In the genomic region with DNA sequence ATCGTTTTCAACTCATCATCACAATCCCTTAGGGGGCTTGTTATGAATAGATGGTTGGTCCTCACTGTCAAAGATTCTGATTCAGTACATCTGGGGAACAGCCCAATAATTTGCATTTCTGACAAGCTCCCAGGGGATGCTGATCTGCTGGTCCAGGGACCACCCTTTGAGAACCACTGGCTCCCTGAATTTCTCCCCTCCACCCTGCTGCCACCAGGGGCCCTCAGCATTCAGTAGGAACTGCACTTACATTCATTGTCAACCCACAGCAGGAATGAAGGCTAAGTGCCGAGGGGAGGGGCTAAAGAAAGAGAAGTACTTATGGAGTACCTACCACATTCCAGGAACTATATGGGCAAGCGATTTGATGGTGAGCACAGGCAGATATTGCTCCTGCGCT, we compare ENCODE assay signal across 13 cellular contexts.
DNase-seq lines count a peak whose midpoint lies in the region; ATAC-seq and TF ChIP-seq lines count a peak whose summit lies in the region.
"Had no signal": no experiment of that assay in that cellular context is flagged by ENCODE, and none has a peak within 500 bp of the region (broad histone marks: within the 10 kb centered on the region; RNA-seq: fewer than 3 reads in every experiment).

No MANE protein-coding gene starts in this region.

- H3K27me3 Mint-ChIP-seq in activated T-helper 1 cell treated with anti-CD3 and anti-CD28 coated beads, Interleukin-12 subunit alpha, Interleukin-12 subunit beta, Interleukin-2, Interleukin-4 antibody, amounts not matched to agents 30 ng/mL and 10 ng/mL and 1 ng/mL, durations not matched to agents 14 hours and 24 hours and 36 hours (ENCODE audit: insufficient read depth) = peaks cover 6% of the 10 kb centered on the region

- no peaks in the 10 kb centered on the region for H3K4me1 Mint-ChIP-seq in activated T-helper 1 cell treated with anti-CD3 and anti-CD28 coated beads, Interleukin-12 subunit alpha, Interleukin-12 subunit beta, Interleukin-2, Interleukin-4 antibody, amounts not matched to agents 30 ng/mL and 10 ng/mL and 1 ng/mL, durations not matched to agents 14 hours and 24 hours and 36 hours (ENCODE audit: low read depth)

- H3K9me3 Mint-ChIP-seq in activated T-helper 1 cell treated with anti-CD3 and anti-CD28 coated beads, Interleukin-12 subunit alpha, Interleukin-12 subunit beta, Interleukin-2, Interleukin-4 antibody, amounts not matched to agents 30 ng/mL and 10 ng/mL and 1 ng/mL, durations not matched to agents 14 hours and 24 hours and 36 hours = no peaks in the 10 kb centered on the region
- H3K9me3 Mint-ChIP-seq: activated naive CD4-positive, alpha-beta T cell treated with anti-CD3 and anti-CD28 coated beads for 36 hours had no signal

- H3K27me3 ChIP-seq in cardiac muscle cell = no peaks in the 10 kb centered on the region
- no peaks in the 10 kb centered on the region for H3K27me3 ChIP-seq in heart left ventricle
- H3K27me3 ChIP-seq in upper lobe of right lung = no peaks in the 10 kb centered on the region
- H3K27me3 ChIP-seq: BLaER1 treated with 17β-estradiol and CSF1 and Interleukin-3, amounts not matched to agents 10 nM and 100 nM had no signal

- TF ChIP-seq CTCF in cardiac muscle cell (IDR thresholded peaks at IDR 0.05; ENCODE audit: low read depth, low read length) (peak; percentile 11), heart left ventricle (IDR thresholded peaks at IDR 0.05) (no peak), NB4 (IDR thresholded peaks at IDR 0.05; ENCODE audit: low read depth, low read length) (peak; percentile 26), choroid plexus epithelial cell (conservative IDR thresholded peaks at IDR 0.05; ENCODE audit: low read depth, low read length) (peak; percentile 43), upper lobe of right lung (IDR thresholded peaks at IDR 0.05) (no peak)

- H3K27ac Mint-ChIP-seq in activated T-helper 1 cell treated with anti-CD3 and anti-CD28 coated beads, Interleukin-12 subunit alpha, Interleukin-12 subunit beta, Interleukin-2, Interleukin-4 antibody, amounts not matched to agents 30 ng/mL and 10 ng/mL and 1 ng/mL, durations not matched to agents 14 hours and 24 hours and 36 hours = no peak overlapping the region
- H3K27ac Mint-ChIP-seq: activated CD8-positive, alpha-beta T cell treated with anti-CD3 and anti-CD28 coated beads, Interleukin-2, amount 10 ng/mL, durations not matched to agents 7 days and 5 days; activated naive CD4-positive, alpha-beta T cell treated with anti-CD3 and anti-CD28 coated beads for 36 hours had no signal

- WGBS in heart left ventricle, 4 donors = 76 to 87% (median 82%) methylated on average over 4 of the region's 4 CpGs

- DNase-seq in cardiac muscle cell (ENCODE audit: low read depth in 1 of 2, low spot score in 1 of 2) (peak in 1 of 2 donors; percentile 6), heart left ventricle (no peak), NB4 (ENCODE audit: low read depth) (peak; percentile 52), choroid plexus epithelial cell (ENCODE audit: low read depth) (peak; percentile 26), upper lobe of right lung (no peak), NCI-H748 treated with DMSO at 0.1 percent for 48 hours (lab: John Stamatoyannopoulos, UW) (no peak)
- DNase-seq in activated T-helper 1 cell treated with anti-CD3 and anti-CD28 coated beads, Interleukin-12 subunit alpha, Interleukin-12 subunit beta, Interleukin-2, Interleukin-4 antibody, amounts not matched to agents 30 ng/mL and 10 ng/mL and 1 ng/mL, durations not matched to agents 14 hours and 24 hours and 36 hours (ENCODE audit: low spot score) = no peak
- DNase-seq: activated CD8-positive, alpha-beta T cell treated with anti-CD3 and anti-CD28 coated beads, Interleukin-2, amount 10 ng/mL, durations not matched to agents 7 days and 5 days; activated naive CD4-positive, alpha-beta T cell treated with anti-CD3 and anti-CD28 coated beads for 36 hours; NCI-H187 treated with DMSO at 0.1 percent for 48 hours; right cardiac atrium had no signal

- H3K9me3 ChIP-seq in cardiac muscle cell (ENCODE audit: low read depth) = no peaks in the 10 kb centered on the region
- no peaks in the 10 kb centered on the region for H3K9me3 ChIP-seq in heart left ventricle
- no peaks in the 10 kb centered on the region for H3K9me3 ChIP-seq in upper lobe of right lung

- H3K4me1 ChIP-seq in cardiac muscle cell (ENCODE audit: low read depth) (no peaks in the 10 kb centered on the region), heart left ventricle (no peaks in the 10 kb centered on the region), upper lobe of right lung (no peaks in the 10 kb centered on the region)

- H3K27ac ChIP-seq in cardiac muscle cell = no peak overlapping the region
- H3K27ac ChIP-seq in heart left ventricle = no peak overlapping the region
- no peak overlapping the region for H3K27ac ChIP-seq in upper lobe of right lung
- H3K27ac ChIP-seq: BLaER1 treated with 17β-estradiol and CSF1 and Interleukin-3, amounts not matched to agents 10 nM and 100 nM had no signal

- H3K4me3 ChIP-seq in cardiac muscle cell (no peak overlapping the region), heart left ventricle (no peak overlapping the region), NB4 (ENCODE audit: low read depth, low read length) (no peak overlapping the region), choroid plexus epithelial cell (ENCODE audit: low read depth, low read length) (no peak overlapping the region), upper lobe of right lung (no peak overlapping the region)
- H3K4me3 ChIP-seq: BLaER1 treated with 17β-estradiol and CSF1 and Interleukin-3, amounts not matched to agents 10 nM and 100 nM had no signal

- no peak overlapping the region for H3K4me3 Mint-ChIP-seq in activated T-helper 1 cell treated with anti-CD3 and anti-CD28 coated beads, Interleukin-12 subunit alpha, Interleukin-12 subunit beta, Interleukin-2, Interleukin-4 antibody, amounts not matched to agents 30 ng/mL and 10 ng/mL and 1 ng/mL, durations not matched to agents 14 hours and 24 hours and 36 hours
- H3K4me3 Mint-ChIP-seq: activated CD8-positive, alpha-beta T cell treated with anti-CD3 and anti-CD28 coated beads, Interleukin-2, amount 10 ng/mL, durations not matched to agents 7 days and 5 days; activated naive CD4-positive, alpha-beta T cell treated with anti-CD3 and anti-CD28 coated beads for 36 hours had no signal

- no peaks in the 10 kb centered on the region for H3K36me3 Mint-ChIP-seq in activated T-helper 1 cell treated with anti-CD3 and anti-CD28 coated beads, Interleukin-12 subunit alpha, Interleukin-12 subunit beta, Interleukin-2, Interleukin-4 antibody, amounts not matched to agents 30 ng/mL and 10 ng/mL and 1 ng/mL, durations not matched to agents 14 hours and 24 hours and 36 hours (ENCODE audit: low read depth)

- intact Hi-C loops in heart left ventricle (cut with DNase I) = no loop called here
- intact Hi-C loops in upper lobe of right lung (cut with DNase I) = no loop called here
- intact Hi-C loops in activated T-helper 1 cell treated with anti-CD3 and anti-CD28 coated beads, Interleukin-12 subunit alpha, Interleukin-12 subunit beta, Interleukin-2, Interleukin-4 antibody, amounts not matched to agents 30 ng/mL and 10 ng/mL and 1 ng/mL, durations not matched to agents 14 hours and 24 hours and 36 hours (cut with micrococcal nuclease) = no loop called here

- H3K36me3 ChIP-seq in cardiac muscle cell = no peaks in the 10 kb centered on the region
- H3K36me3 ChIP-seq in heart left ventricle = no peaks in the 10 kb centered on the region
- no peaks in the 10 kb centered on the region for H3K36me3 ChIP-seq in upper lobe of right lung
- H3K36me3 ChIP-seq: BLaER1 treated with 17β-estradiol and CSF1 and Interleukin-3, amounts not matched to agents 10 nM and 100 nM had no signal

- no peak for ATAC-seq in heart left ventricle
- peak; percentile 57 for ATAC-seq in upper lobe of right lung
- no peak for ATAC-seq in activated CD4-positive, CD25-positive, alpha-beta regulatory T cell treated with anti-CD3 and anti-CD28 coated beads, Interleukin-2, amount 50 U/mL, for 24 hours
- ATAC-seq: activated CD8-positive, alpha-beta T cell treated with anti-CD3 and anti-CD28 coated beads, Interleukin-2, amount 10 ng/mL, durations not matched to agents 7 days and 5 days; right cardiac atrium had no signal

- TF ChIP-seq POLR2A in heart left ventricle (IDR thresholded peaks at IDR 0.05) = no peak
- TF ChIP-seq POLR2A in NB4 (IDR thresholded peaks at IDR 0.05; ENCODE audit: extremely low read depth, insufficient read length) = no peak

Comparison
In these comparisons a context has a peak if more than half of its experiments do, and no peak if none do; other contexts are left out.
1. CTCF ChIP-seq: peak in cardiac muscle cell (single experiment), NB4 (single experiment) and choroid plexus epithelial cell (single experiment); none in heart left ventricle (0 of 12) and upper lobe of right lung (single experiment).
2. DNase-seq: peak in NB4 (single experiment) and choroid plexus epithelial cell (single experiment); none in heart left ventricle (0 of 5), upper lobe of right lung (single experiment), activated T-helper 1 cell treated with anti-CD3 and anti-CD28 coated beads, Interleukin-12 subunit alpha, Interleukin-12 subunit beta, Interleukin-2, Interleukin-4 antibody, amounts not matched to agents 30 ng/mL and 10 ng/mL and 1 ng/mL, durations not matched to agents 14 hours and 24 hours and 36 hours (single experiment) and NCI-H748 treated with DMSO at 0.1 percent for 48 hours (single experiment).